ENCODE assay signal across 9 cellular contexts in genomic region chr16:79163666-79164377, GRCh38.
DNase-seq lines count a peak whose midpoint lies in the region; ATAC-seq and TF ChIP-seq lines count a peak whose summit lies in the region.
"Had no signal": no experiment of that assay in that cellular context is flagged by ENCODE, and none has a peak within 500 bp of the region (broad histone marks: within the 10 kb centered on the region; RNA-seq: fewer than 3 reads in every experiment).

No MANE protein-coding gene starts in this region.

- POLR2A ChIA-PET in activated naive CD8-positive, alpha-beta T cell treated with anti-CD3 and anti-CD28 coated beads, Interleukin-2, amount 10 ng/mL, durations not matched to agents 7 days and 5 days (lab: Charles Lee): interaction anchor here (0.7 to 1.4 kb wide), 2 partner anchors 12 to 52 kb away, joined by 4 read pairs; no protein-coding TSS in a partner anchor

- peaks cover 7% of the 10 kb centered on the region for H3K9me3 Mint-ChIP-seq in activated naive CD8-positive, alpha-beta T cell treated with anti-CD3 and anti-CD28 coated beads, Interleukin-2, amount 10 ng/mL, durations not matched to agents 7 days and 5 days
- peaks cover 13% of the 10 kb centered on the region for H3K9me3 Mint-ChIP-seq in nephron progenitor cell

- no peak for TF ChIP-seq CTCF in nephron progenitor cell (IDR thresholded peaks at IDR 0.05)

- H3K27me3 ChIP-seq in MG63: no peaks in the 10 kb centered on the region
- H3K27me3 ChIP-seq: gastrocnemius medialis had no signal

- H3K4me1 Mint-ChIP-seq in activated naive CD8-positive, alpha-beta T cell treated with anti-CD3 and anti-CD28 coated beads, Interleukin-2, amount 10 ng/mL, durations not matched to agents 7 days and 5 days: peaks cover 11% of the 10 kb centered on the region
- H3K4me1 Mint-ChIP-seq in nephron progenitor cell: peaks cover 69% of the 10 kb centered on the region

- peak overlapping the region; percentile 77 for H3K4me3 Mint-ChIP-seq in activated naive CD8-positive, alpha-beta T cell treated with anti-CD3 and anti-CD28 coated beads, Interleukin-2, amount 10 ng/mL, durations not matched to agents 7 days and 5 days
- H3K4me3 Mint-ChIP-seq in nephron progenitor cell: peak overlapping the region; percentile 26

- peaks cover 4% of the 10 kb centered on the region for H3K36me3 Mint-ChIP-seq in activated naive CD8-positive, alpha-beta T cell treated with anti-CD3 and anti-CD28 coated beads, Interleukin-2, amount 10 ng/mL, durations not matched to agents 7 days and 5 days
- H3K36me3 Mint-ChIP-seq in nephron progenitor cell (ENCODE audit: low read depth): peaks cover 11% of the 10 kb centered on the region

- peak; percentile 28 for DNase-seq in Daoy (ENCODE audit: low read depth)
- DNase-seq in MG63: peak; percentile 40
- DNase-seq in activated naive CD8-positive, alpha-beta T cell treated with anti-CD3 and anti-CD28 coated beads, Interleukin-2, amount 10 ng/mL, durations not matched to agents 7 days and 5 days: no peak
- no peak for DNase-seq in nephron progenitor cell
- DNase-seq in GF-D8 (lab: John Stamatoyannopoulos, UW): no peak
- DNase-seq: gastrocnemius medialis, NCI-H1436 treated with DMSO at 0.1 percent for 48 hours had no signal

- H3K27ac Mint-ChIP-seq in activated naive CD8-positive, alpha-beta T cell treated with anti-CD3 and anti-CD28 coated beads, Interleukin-2, amount 10 ng/mL, durations not matched to agents 7 days and 5 days: peak overlapping the region; percentile 57
- peak overlapping the region; percentile 90 for H3K27ac Mint-ChIP-seq in nephron progenitor cell

- H3K27me3 Mint-ChIP-seq in activated naive CD8-positive, alpha-beta T cell treated with anti-CD3 and anti-CD28 coated beads, Interleukin-2, amount 10 ng/mL, durations not matched to agents 7 days and 5 days: no peaks in the 10 kb centered on the region
- H3K27me3 Mint-ChIP-seq in nephron progenitor cell (ENCODE audit: low read depth, poor library complexity): peaks cover 4% of the 10 kb centered on the region

- no peaks in the 10 kb centered on the region for H3K36me3 ChIP-seq in MG63
- H3K36me3 ChIP-seq: gastrocnemius medialis had no signal

- peak; percentile 22 for ATAC-seq in activated naive CD8-positive, alpha-beta T cell treated with anti-CD3 and anti-CD28 coated beads, Interleukin-2, amount 10 ng/mL, durations not matched to agents 7 days and 5 days (ENCODE audit: low read depth)
- ATAC-seq in GM18907 (IDR thresholded peaks at IDR 0.05; ENCODE audit: unreplicated experiment): no peak
- no peak for ATAC-seq in activated CD4-positive, CD25-positive, alpha-beta regulatory T cell treated with anti-CD3 and anti-CD28 coated beads, Interleukin-2, amount 50 U/mL, for 24 hours
- ATAC-seq: gastrocnemius medialis had no signal

- H3K4me3 ChIP-seq in MG63: peak overlapping the region; percentile 21
- H3K4me3 ChIP-seq: gastrocnemius medialis had no signal

- H3K9me3 ChIP-seq in MG63: no peaks in the 10 kb centered on the region
- H3K9me3 ChIP-seq: gastrocnemius medialis had no signal

Comparison
In these comparisons a context has a peak if more than half of its experiments do, and no peak if none do; other contexts are left out.
1. DNase-seq: peak in Daoy (single experiment) and MG63 (single experiment); none in activated naive CD8-positive, alpha-beta T cell treated with anti-CD3 and anti-CD28 coated beads, Interleukin-2, amount 10 ng/mL, durations not matched to agents 7 days and 5 days (single experiment), nephron progenitor cell (single experiment) and GF-D8 (single experiment).